In the genomic region with DNA sequence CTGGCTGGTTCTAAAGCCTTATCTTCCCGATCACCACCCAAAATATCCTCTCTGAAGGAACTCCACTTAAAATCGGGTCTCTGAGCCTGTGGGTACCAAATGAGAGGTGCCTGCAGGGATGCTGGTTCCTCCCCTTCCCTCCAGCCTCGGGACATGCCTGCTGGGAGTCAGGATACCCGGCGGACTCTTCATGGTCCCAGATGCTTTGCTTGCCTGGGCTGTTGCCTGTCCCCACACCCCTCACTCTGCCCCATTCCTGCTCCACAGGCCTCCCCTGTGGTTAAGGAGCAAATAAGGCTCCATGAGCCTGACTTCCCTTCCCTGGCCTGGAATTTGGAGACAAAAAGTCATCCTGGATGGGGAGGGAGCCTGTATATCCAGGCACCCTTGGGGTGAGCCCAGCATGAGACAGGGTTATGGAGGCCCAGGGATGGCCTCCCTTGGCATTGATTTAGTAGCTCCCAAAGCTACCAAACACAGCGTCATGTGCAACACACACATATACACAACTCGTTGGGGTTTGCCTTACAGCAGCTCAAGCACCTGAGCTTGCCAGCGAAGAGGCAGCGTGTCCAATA, we compare ENCODE assay signal across 23 cellular contexts. TPM values are rescaled to one million over a fixed set of nuclear protein-coding genes. Genes with fewer than 3 reads are reported as not detected.
DNase-seq lines count a peak whose midpoint lies in the region; ATAC-seq and TF ChIP-seq lines count a peak whose summit lies in the region.
"Had no signal": no experiment of that assay in that cellular context is flagged by ENCODE, and none has a peak within 500 bp of the region (broad histone marks: within the 10 kb centered on the region; RNA-seq: fewer than 3 reads in every experiment).

No MANE protein-coding gene starts in this region.

- no peak overlapping the region for H2BK15ac ChIP-seq in neuronal stem cell (ENCODE audit: low read length)

- H3K27ac Mint-ChIP-seq in brain: peak overlapping the region in 4 of 5 experiments; percentile 34 to 96 (median 62)
- H3K27ac Mint-ChIP-seq: CD8-positive, alpha-beta memory T cell; IgD-negative memory B cell had no signal

- WGBS in neuronal stem cell (ENCODE audit: extremely low coverage in 2 of 2, insufficient read length in 2 of 2, insufficient replicate concordance in 1 of 2), 2 donors: no CpG with 5 or more reads among the region's 9 CpGs

- H3K4me3 ChIP-seq in neuronal stem cell (ENCODE audit: low read length in 2 of 2): no peak overlapping the region
- H3K4me3 ChIP-seq: SJCRH30 had no signal

- H3K4me3 Mint-ChIP-seq in brain: no peak overlapping the region
- H3K4me3 Mint-ChIP-seq: CD8-positive, alpha-beta memory T cell; IgD-negative memory B cell had no signal

- H3K36me3 ChIP-seq in neuronal stem cell (replicated peaks in 1 of 2; ENCODE audit: control insufficient read depth in 2 of 2, insufficient read depth in 2 of 2, low read length in 2 of 2): no peaks in the 10 kb centered on the region
- H3K36me3 ChIP-seq: SJCRH30 had no signal

- H2AK5ac ChIP-seq in neuronal stem cell (ENCODE audit: low read depth, low read length): no peak overlapping the region

- no peak overlapping the region for H3K27ac ChIP-seq in neuronal stem cell (replicated peaks; ENCODE audit: low read length)
- H3K27ac ChIP-seq: C4-2B, RWPE1, SJCRH30 had no signal

- no peak overlapping the region for H3K23ac ChIP-seq in neuronal stem cell (ENCODE audit: low read depth, low read length, poor library complexity)

- H3K4me1 ChIP-seq in neuronal stem cell (ENCODE audit: control insufficient read depth in 2 of 2, insufficient read depth in 1 of 2, low read depth in 1 of 2, low read length in 2 of 2): peaks cover 2 to 9% of the 10 kb centered on the region in 2 donors
- H3K4me1 ChIP-seq: SJCRH30 had no signal

- H3K4ac ChIP-seq in neuronal stem cell (ENCODE audit: low read length): no peak overlapping the region

- H3K9ac ChIP-seq in neuronal stem cell (ENCODE audit: low read depth, low read length, poor library complexity): no peak overlapping the region

- peak overlapping the region; percentile 5 for H3K18ac ChIP-seq in neuronal stem cell (ENCODE audit: low read length)

- no peak for TF ChIP-seq CTCF in brain (conservative IDR thresholded peaks at IDR 0.05)

- no peaks in the 10 kb centered on the region for H3K27me3 ChIP-seq in neuronal stem cell (ENCODE audit: control insufficient read depth in 3 of 3, insufficient read depth in 3 of 3, low read depth in 1 of 3, low read length in 3 of 3)

- H2AFZ ChIP-seq in neuronal stem cell (ENCODE audit: low read length): no peak overlapping the region

- no peak overlapping the region for H2BK5ac ChIP-seq in neuronal stem cell (ENCODE audit: low read length)

- DNase-seq in cardiac septum (ENCODE audit: low spot score) (peak; percentile 66), Right ventricle myocardium inferior (ENCODE audit: missing footprints) (no peak), neuronal stem cell (ENCODE audit: low spot score) (no peak), GOT3 (lab: John Stamatoyannopoulos, UW) (no peak), HEK293T (ENCODE audit: extremely low spot score) (no peak)
- DNase-seq: AML-193; Calu3; CD8-positive, alpha-beta memory T cell; DMS153; MV-4-11; NCI-H1105 treated with DMSO at 0.1 percent for 48 hours; NCI-H2029 treated with DMSO at 0.1 percent for 48 hours; NCI-H345; NCI-H524; NCI-H774; NK-92 treated with Interleukin-12 subunit alpha and Interleukin-12 subunit beta, amount 100 ng/mL, for 24 hours; SJCRH30 had no signal

- peaks cover 4% of the 10 kb centered on the region for H3K27me3 Mint-ChIP-seq in brain

- CTCF ChIA-PET in HEK293T (lab: Yijun Ruan, JAX): interaction anchor here (1.2 kb wide), 1 partner anchor 108 kb away, joined by 3 read pairs; no protein-coding TSS in a partner anchor

- no peaks in the 10 kb centered on the region for H3K9me3 Mint-ChIP-seq in brain
- H3K9me3 Mint-ChIP-seq: CD8-positive, alpha-beta memory T cell; IgD-negative memory B cell had no signal

- no peak overlapping the region for H3K4me2 ChIP-seq in neuronal stem cell (ENCODE audit: insufficient read depth, low read length, poor library complexity, severe bottlenecking)

- intact Hi-C loops in cardiac septum (cut with DNase I): no loop called here
- intact Hi-C loops in Right ventricle myocardium inferior (cut with DNase I): no loop called here

- no peak overlapping the region for H4K8ac ChIP-seq in neuronal stem cell (ENCODE audit: low read depth, low read length)

- H2BK120ac ChIP-seq in neuronal stem cell (ENCODE audit: low read depth, low read length): no peak overlapping the region

- no peaks in the 10 kb centered on the region for H3K9me3 ChIP-seq in neuronal stem cell (replicated peaks in 1 of 2; ENCODE audit: control insufficient read depth in 2 of 2, insufficient read depth in 1 of 2, low read depth in 1 of 2, low read length in 2 of 2)
- H3K9me3 ChIP-seq: SJCRH30 had no signal

- no peak overlapping the region for H4K91ac ChIP-seq in neuronal stem cell (ENCODE audit: low read depth, low read length, poor library complexity)

- H3K36me3 Mint-ChIP-seq in brain: no peaks in the 10 kb centered on the region
- H3K36me3 Mint-ChIP-seq: CD8-positive, alpha-beta memory T cell; IgD-negative memory B cell had no signal

- H3K14ac ChIP-seq in neuronal stem cell (ENCODE audit: low read length): no peak overlapping the region

- H2BK12ac ChIP-seq in neuronal stem cell (ENCODE audit: low read length): no peak overlapping the region

- peaks cover 36% of the 10 kb centered on the region for H3K4me1 Mint-ChIP-seq in brain
- H3K4me1 Mint-ChIP-seq: CD8-positive, alpha-beta memory T cell had no signal

- H3K79me1 ChIP-seq in neuronal stem cell (ENCODE audit: low read depth, low read length): no peaks in the 10 kb centered on the region

- POLR2A ChIA-PET in HEK293T (lab: Yijun Ruan, JAX): no interaction called here

- no peak for ATAC-seq in Right ventricle myocardium inferior
- ATAC-seq in GM21825 (IDR thresholded peaks at IDR 0.05; ENCODE audit: unreplicated experiment): no peak

TF ChIP-seq in HEK293T, 16 proteins besides CTCF, POLR2A, EP300 and RAD21:
- no peak for TF ChIP-seq FOXM1 (IDR thresholded peaks at IDR 0.05; ENCODE audit: borderline replicate concordance)
- TF ChIP-seq, protein P1, sequence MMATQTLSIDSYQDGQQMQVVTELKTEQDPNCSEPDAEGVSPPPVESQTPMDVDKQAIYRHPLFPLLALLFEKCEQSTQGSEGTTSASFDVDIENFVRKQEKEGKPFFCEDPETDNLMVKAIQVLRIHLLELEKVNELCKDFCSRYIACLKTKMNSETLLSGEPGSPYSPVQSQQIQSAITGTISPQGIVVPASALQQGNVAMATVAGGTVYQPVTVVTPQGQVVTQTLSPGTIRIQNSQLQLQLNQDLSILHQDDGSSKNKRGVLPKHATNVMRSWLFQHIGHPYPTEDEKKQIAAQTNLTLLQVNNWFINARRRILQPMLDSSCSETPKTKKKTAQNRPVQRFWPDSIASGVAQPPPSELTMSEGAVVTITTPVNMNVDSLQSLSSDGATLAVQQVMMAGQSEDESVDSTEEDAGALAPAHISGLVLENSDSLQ (IDR thresholded peaks at IDR 0.05): no peak
- TF ChIP-seq ARNT (IDR thresholded peaks at IDR 0.05): no peak
- no peak for TF ChIP-seq ELF4 (IDR thresholded peaks at IDR 0.05)
- TF ChIP-seq SUZ12 (IDR thresholded peaks at IDR 0.05): no peak
- TF ChIP-seq BHLHE40 (IDR thresholded peaks at IDR 0.05; ENCODE audit: borderline replicate concordance): no peak
- no peak for TF ChIP-seq HDGF (IDR thresholded peaks at IDR 0.05; ENCODE audit: borderline replicate concordance)
- no peak for TF ChIP-seq NFRKB (IDR thresholded peaks at IDR 0.05)
- TF ChIP-seq FOXK2 (IDR thresholded peaks at IDR 0.05): no peak
- no peak for TF ChIP-seq FOXA1 (IDR thresholded peaks at IDR 0.05)
- no peak for TF ChIP-seq LEF1 (IDR thresholded peaks at IDR 0.05; ENCODE audit: borderline replicate concordance)
- TF ChIP-seq L3MBTL2 (conservative IDR thresholded peaks at IDR 0.05): no peak
- TF ChIP-seq CTBP1 (IDR thresholded peaks at IDR 0.05; ENCODE audit: borderline replicate concordance): no peak
- no peak for TF ChIP-seq SP1 (IDR thresholded peaks at IDR 0.05)
- no peak for TF ChIP-seq ZNF384 (IDR thresholded peaks at IDR 0.05)
- no peak for TF ChIP-seq TARDBP (IDR thresholded peaks at IDR 0.05)
TF ChIP-seq in HEK293T: peak in this region for 0.

RNA-seq across cellular contexts. Expression of a gene that starts 12.3 kb away (rescaled TPM):
- 2.7 TPM for total RNA-seq in cardiac septum
- 8.5 TPM for total RNA-seq in Right ventricle myocardium inferior
- polyA plus RNA-seq in brain (ENCODE audit: insufficient read depth, low read depth, low replicate concordance): 59.3 TPM
- polyA plus RNA-seq in neuronal stem cell (2013, experiment 1 of 2): 6.9 TPM
- 6.8 TPM for polyA plus RNA-seq in neuronal stem cell (2013, experiment 2 of 2)
- total RNA-seq: CD8-positive, alpha-beta memory T cell; G401; SJCRH30 had no signal
- polyA plus RNA-seq: CD8-positive, alpha-beta memory T cell had no signal
